13 cellular contexts compared by ENCODE assay signal in genomic region chr15:79682851-79683288, GRCh38.
A peak's percentile ranks its signal among the peaks of the same experiment; 100 is the strongest.
DNase-seq lines count a peak whose midpoint lies in the region; ATAC-seq, FAIRE-seq and TF ChIP-seq lines count a peak whose summit lies in the region.
"Had no signal": no experiment of that assay in that cellular context is flagged by ENCODE, and none has a peak within 500 bp of the region (broad histone marks: within the 10 kb centered on the region; RNA-seq: fewer than 3 reads in every experiment).

No MANE protein-coding gene starts in this region.

- no peak for FAIRE-seq in bronchial epithelial cell (lab: Jason Lieb, UNC)

- H3K27me3 ChIP-seq in AG04450 (ENCODE audit: control insufficient read depth, insufficient read depth, low read length), result no peaks in the 10 kb centered on the region
- no peaks in the 10 kb centered on the region for H3K27me3 ChIP-seq in bronchial epithelial cell (ENCODE audit: control insufficient read depth, insufficient read depth, low read length)
- H3K27me3 ChIP-seq in Karpas-422 (ENCODE audit: low read length), result no peaks in the 10 kb centered on the region

- H3K79me2 ChIP-seq in Karpas-422 (ENCODE audit: low read length), result no peaks in the 10 kb centered on the region

- POLR2A ChIA-PET in AG04450 (lab: Yijun Ruan, JAX), result no interaction called here

- no peak overlapping the region for H3K4me3 ChIP-seq in AG04450 (ENCODE audit: low read depth, low read length)
- H3K4me3 ChIP-seq in bronchial epithelial cell (ENCODE audit: low read depth, low read length), result no peak overlapping the region
- H3K4me3 ChIP-seq in Karpas-422 (ENCODE audit: low read length), result no peak overlapping the region
- H3K4me3 ChIP-seq: mucosa of descending colon had no signal

- no peak overlapping the region for H2AFZ ChIP-seq in Karpas-422 (ENCODE audit: low read length)

- H4K20me1 ChIP-seq in Karpas-422 (ENCODE audit: insufficient read depth, low read depth, low read length), result no peaks in the 10 kb centered on the region

- ATAC-seq in GM21526 (IDR thresholded peaks at IDR 0.05; ENCODE audit: low FRiP score, unreplicated experiment) (no peak), omental fat pad (ENCODE audit: low FRiP score) (no peak)
- ATAC-seq: mucosa of descending colon had no signal

- DNase-seq in AG04450 (ENCODE audit: low read depth, low spot score) (no peak), HS-5 (ENCODE audit: low read depth) (peak; percentile 72), bronchial epithelial cell (ENCODE audit: low read depth) (peak; percentile 63), kidney tubule cell (ENCODE audit: low spot score) (peak; percentile 15), Karpas-422 (no peak), amygdala (lab: John Stamatoyannopoulos, UW) (no peak), omental fat pad (ENCODE audit: low spot score) (no peak)
- DNase-seq: activated naive CD4-positive, alpha-beta T cell treated with anti-CD3 and anti-CD28 coated beads, Interleukin-2, amount 50 U/mL, for 16 hours; AML-193; cortex of kidney; NCI-H2029 had no signal

- no peaks in the 10 kb centered on the region for H3K36me3 ChIP-seq in bronchial epithelial cell (ENCODE audit: control insufficient read depth, insufficient read depth, low read length)
- no peaks in the 10 kb centered on the region for H3K36me3 ChIP-seq in Karpas-422 (ENCODE audit: insufficient read depth, low read length)

- H3K4me1 ChIP-seq in Karpas-422 (ENCODE audit: low read length), result no peaks in the 10 kb centered on the region

- H3K4me2 ChIP-seq in Karpas-422 (ENCODE audit: low read depth, low read length, poor library complexity, severe bottlenecking), result no peak overlapping the region

- H3K9me2 ChIP-seq in Karpas-422 (replicated peaks; ENCODE audit: insufficient read depth, low read length), result no peaks in the 10 kb centered on the region

- H3K9ac ChIP-seq in Karpas-422 (ENCODE audit: low read length), result no peak overlapping the region

- peak overlapping the region; percentile 73 for H3K27ac ChIP-seq in AG04450 (ENCODE audit: low read depth, low read length)
- H3K27ac ChIP-seq in Karpas-422 (ENCODE audit: low read length), result no peak overlapping the region

- TF ChIP-seq CTCF in AG04450 (IDR thresholded peaks at IDR 0.05; ENCODE audit: low read depth, low read length), result no peak
- TF ChIP-seq CTCF in bronchial epithelial cell (IDR thresholded peaks at IDR 0.05; ENCODE audit: insufficient read depth, low read length, severe bottlenecking), result no peak
- TF ChIP-seq CTCF in omental fat pad (IDR thresholded peaks at IDR 0.05), result no peak

- CTCF ChIA-PET in AG04450 (lab: Charles Lee), result no interaction called here

- H3K9me3 ChIP-seq in AG04450 (ENCODE audit: control insufficient read depth, insufficient read depth, low read length), result no peaks in the 10 kb centered on the region
- no peaks in the 10 kb centered on the region for H3K9me3 ChIP-seq in Karpas-422 (ENCODE audit: low read length)
- H3K9me3 ChIP-seq: mucosa of descending colon had no signal

Comparison
In these comparisons a context has a peak if more than half of its experiments do, and no peak if none do; other contexts are left out.
1. DNase-seq: peak in HS-5 (single experiment), bronchial epithelial cell (single experiment) and kidney tubule cell (single experiment); none in AG04450 (single experiment), Karpas-422 (single experiment), amygdala (0 of 56) and omental fat pad (single experiment).